Comparison of ENCODE assay signal across 12 cellular contexts in genomic region chr9:40914772-40915659, GRCh38.
"Had no signal": no experiment of that assay in that cellular context is flagged by ENCODE, and none has a peak within 500 bp of the region (broad histone marks: within the 10 kb centered on the region; RNA-seq: fewer than 3 reads in every experiment).

No MANE protein-coding gene starts in this region.

- H3K27me3 ChIP-seq: cardiac muscle cell, hepatocyte, pancreas, SJCRH30, tibial artery had no signal

- ATAC-seq: activated CD8-positive, alpha-beta T cell treated with anti-CD3 and anti-CD28 coated beads for 36 hours had no signal

- H3K9me3 ChIP-seq: SJCRH30 had no signal

- H3K27ac Mint-ChIP-seq: activated CD8-positive, alpha-beta T cell treated with anti-CD3 and anti-CD28 coated beads for 36 hours had no signal

- H3K4me3 ChIP-seq: cardiac muscle cell, hepatocyte, pancreas, SJCRH30, tibial artery had no signal

- H3K4me1 Mint-ChIP-seq: neural crest cell had no signal

- H3K4me3 Mint-ChIP-seq: activated CD8-positive, alpha-beta T cell treated with anti-CD3 and anti-CD28 coated beads for 36 hours; neural crest cell had no signal

- H3K4me1 ChIP-seq: pancreas, SJCRH30, tibial artery had no signal

- DNase-seq: activated CD8-positive, alpha-beta T cell treated with anti-CD3 and anti-CD28 coated beads for 36 hours; activated naive CD4-positive, alpha-beta T cell treated with Interleukin-2 at 50 U/mL for 16 hours; effector CD4-positive, alpha-beta T cell; SJCRH30; stimulated activated CD4-positive, alpha-beta T cell treated with anti-CD3 and anti-CD28 coated beads, Interleukin-4, amount 100 ng/mL, for 24 hours; T-helper 9 cell; tibial artery had no signal

- H3K36me3 ChIP-seq: cardiac muscle cell, pancreas, SJCRH30 had no signal

- H3K27me3 Mint-ChIP-seq: activated CD8-positive, alpha-beta T cell treated with anti-CD3 and anti-CD28 coated beads for 36 hours had no signal

- H3K27ac ChIP-seq: cardiac muscle cell, hepatocyte, pancreas, SJCRH30, tibial artery, VCaP had no signal
